In genomic region chr2:65067806-65068553, GRCh38 we compare ENCODE assay signal across 11 cellular contexts. TPM values are rescaled to one million over a fixed set of nuclear protein-coding genes. Genes with fewer than 3 reads are reported as not detected.
DNase-seq lines count a peak whose midpoint lies in the region; ATAC-seq lines count a peak whose summit lies in the region.
"Had no signal": no experiment of that assay in that cellular context is flagged by ENCODE, and none has a peak within 500 bp of the region (broad histone marks: within the 10 kb centered on the region; RNA-seq: fewer than 3 reads in every experiment).

No MANE protein-coding gene starts in this region.

- peak overlapping the region in 5 of 8 donors; percentile 15 to 57 (median 44) for H3K4me3 Mint-ChIP-seq in CD4-positive, alpha-beta memory T cell
- peak overlapping the region in 1 of 4 donors; percentile 25 for H3K4me3 Mint-ChIP-seq in IgD-negative memory B cell
- no peak overlapping the region for H3K4me3 Mint-ChIP-seq in natural killer cell treated with Interleukin-12 subunit alpha and Interleukin-12 subunit beta and Interleukin-15 and Interleukin-18, amount 100 ng/mL, for 72 hours

- peak in 2 of 5 donors; percentile 12 to 21 for DNase-seq in CD4-positive, alpha-beta memory T cell
- no peak for DNase-seq in caudate nucleus (lab: John Stamatoyannopoulos, UW)
- DNase-seq in natural killer cell treated with Interleukin-12 subunit alpha and Interleukin-12 subunit beta and Interleukin-15 and Interleukin-18, amount 100 ng/mL, for 72 hours (ENCODE audit: low spot score), result no peak
- no peak for DNase-seq in activated gamma-delta T cell treated with Interleukin-2 at 50 U/mL for 16 hours
- no peak for DNase-seq in mucosa of gallbladder (ENCODE audit: low spot score)
- no peak for DNase-seq in NOMO-1 treated with dmso at 0.1 percent for 144 hours (lab: John Stamatoyannopoulos, UW; ENCODE audit: unreplicated experiment)
- no peak for DNase-seq in epidermal melanocyte (ENCODE audit: insufficient read length, low spot score)
- DNase-seq: left lung; NCI-H1048; stimulated activated CD4-positive, alpha-beta T cell treated with anti-CD3 and anti-CD28 coated beads, Interleukin-4, amount 100 ng/mL, for 4 hours had no signal

- H3K36me3 ChIP-seq in CD4-positive, alpha-beta memory T cell (ENCODE audit: insufficient read depth, low read length), result peaks cover 31% of the 10 kb centered on the region

- H3K4me3 ChIP-seq in CD4-positive, alpha-beta memory T cell (ENCODE audit: low read length in 2 of 2), result no peak overlapping the region
- H3K4me3 ChIP-seq: left lung had no signal

- H3K4me1 Mint-ChIP-seq in CD4-positive, alpha-beta memory T cell, result peaks cover 18 to 54% (median 38%) of the 10 kb centered on the region in 4 donors
- peaks cover 26 to 28% (median 28%) of the 10 kb centered on the region in 3 donors for H3K4me1 Mint-ChIP-seq in IgD-negative memory B cell
- peaks cover 10 to 19% of the 10 kb centered on the region in 2 donors for H3K4me1 Mint-ChIP-seq in natural killer cell treated with Interleukin-12 subunit alpha and Interleukin-12 subunit beta and Interleukin-15 and Interleukin-18, amount 100 ng/mL, for 72 hours (ENCODE audit: low read depth in 2 of 2)

- H3K27ac Mint-ChIP-seq in CD4-positive, alpha-beta memory T cell, result peak overlapping the region; percentile 41 to 93 (median 77)
- H3K27ac Mint-ChIP-seq in IgD-negative memory B cell, result peak overlapping the region in 2 of 3 donors; percentile 80 to 83
- peak overlapping the region; percentile 6 to 46 for H3K27ac Mint-ChIP-seq in natural killer cell treated with Interleukin-12 subunit alpha and Interleukin-12 subunit beta and Interleukin-15 and Interleukin-18, amount 100 ng/mL, for 72 hours

- peaks cover 0 to 32% of the 10 kb centered on the region in 2 donors for H3K36me3 Mint-ChIP-seq in CD4-positive, alpha-beta memory T cell
- no peaks in the 10 kb centered on the region for H3K36me3 Mint-ChIP-seq in IgD-negative memory B cell
- no peaks in the 10 kb centered on the region for H3K36me3 Mint-ChIP-seq in natural killer cell treated with Interleukin-12 subunit alpha and Interleukin-12 subunit beta and Interleukin-15 and Interleukin-18, amount 100 ng/mL, for 72 hours

- peaks cover 0 to 2% (median 0%) of the 10 kb centered on the region in 8 donors for H3K9me3 Mint-ChIP-seq in CD4-positive, alpha-beta memory T cell
- H3K9me3 Mint-ChIP-seq in IgD-negative memory B cell, result no peaks in the 10 kb centered on the region
- no peaks in the 10 kb centered on the region for H3K9me3 Mint-ChIP-seq in natural killer cell treated with Interleukin-12 subunit alpha and Interleukin-12 subunit beta and Interleukin-15 and Interleukin-18, amount 100 ng/mL, for 72 hours

- H3K4me1 ChIP-seq in CD4-positive, alpha-beta memory T cell (ENCODE audit: insufficient read depth, low read length), result peaks cover 31% of the 10 kb centered on the region

- intact Hi-C loops in CD4-positive, alpha-beta memory T cell (cut with micrococcal nuclease), result no loop called here

- no peak overlapping the region for H3K27ac ChIP-seq in CD4-positive, alpha-beta memory T cell (ENCODE audit: low read depth, low read length)
- peak overlapping the region; percentile 67 for H3K27ac ChIP-seq in caudate nucleus (ENCODE audit: low read depth, low read length)

- POLR2A ChIA-PET in CD4-positive, alpha-beta memory T cell (lab: Charles Lee; ENCODE audit: partially characterized antibody), result interaction anchor here (0.6 to 1.8 kb wide), 3 partner anchors 11 to 107 kb away, joined by 3 to 9 read pairs (median 3); no protein-coding TSS in a partner anchor

- no peaks in the 10 kb centered on the region for H3K9me3 ChIP-seq in CD4-positive, alpha-beta memory T cell (ENCODE audit: control insufficient read depth in 1 of 2, low read length in 2 of 2)
- H3K9me3 ChIP-seq: left lung had no signal

- CTCF ChIA-PET in CD4-positive, alpha-beta memory T cell (lab: Charles Lee; ENCODE audit: partially characterized antibody), result interaction anchor here (0.6 to 11.0 kb wide), 7 partner anchors 12 to 150 kb away, joined by 3 to 65 read pairs (median 4); partner anchors contain the start of gene CEP68

- H3K27me3 ChIP-seq in CD4-positive, alpha-beta memory T cell (ENCODE audit: insufficient read depth, low read length), result no peaks in the 10 kb centered on the region
- H3K27me3 ChIP-seq: left lung had no signal

- H3K27me3 Mint-ChIP-seq in CD4-positive, alpha-beta memory T cell, result no peaks in the 10 kb centered on the region
- H3K27me3 Mint-ChIP-seq in IgD-negative memory B cell, result no peaks in the 10 kb centered on the region
- H3K27me3 Mint-ChIP-seq in natural killer cell treated with Interleukin-12 subunit alpha and Interleukin-12 subunit beta and Interleukin-15 and Interleukin-18, amount 100 ng/mL, for 72 hours, result no peaks in the 10 kb centered on the region

- ATAC-seq in natural killer cell treated with Interleukin-12 subunit alpha and Interleukin-12 subunit beta and Interleukin-15 and Interleukin-18, amount 100 ng/mL, for 72 hours, result no peak
- ATAC-seq: left lung had no signal

RNA-seq across cellular contexts. Expression of gene CEP68, which starts 11.8 kb away (rescaled TPM):
- 10 to 100 TPM; 57.7 to 59.9 TPM for total RNA-seq in CD4-positive, alpha-beta memory T cell
- 10 to 100 TPM; 19.9 to 28.4 TPM for polyA plus RNA-seq in CD4-positive, alpha-beta memory T cell
- polyA plus RNA-seq in IgD-negative memory B cell, result 12.1 TPM
- total RNA-seq in natural killer cell treated with Interleukin-12 subunit alpha and Interleukin-12 subunit beta and Interleukin-15 and Interleukin-18, amount 100 ng/mL, for 72 hours, result 1 to 10 TPM; 2.0 to 2.3 TPM
- 21.7 TPM for total RNA-seq in mucosa of gallbladder

Comparison
In these comparisons a context has a peak if more than half of its experiments do, and no peak if none do; other contexts are left out.
1. H3K27ac Mint-ChIP-seq: peak in every context shown above with its lines; median percentile 82 in IgD-negative memory B cell; 77 in CD4-positive, alpha-beta memory T cell; 26 in natural killer cell treated with Interleukin-12 subunit alpha and Interleukin-12 subunit beta and Interleukin-15 and Interleukin-18, amount 100 ng/mL, for 72 hours.